ENCODE assay signal across 15 cellular contexts in genomic region chr6:133610271-133610840, GRCh38.
A peak's percentile ranks its signal among the peaks of the same experiment; 100 is the strongest.
DNase-seq lines count a peak whose midpoint lies in the region; ATAC-seq, FAIRE-seq and TF ChIP-seq lines count a peak whose summit lies in the region.
"Had no signal": no experiment of that assay in that cellular context is flagged by ENCODE, and none has a peak within 500 bp of the region (broad histone marks: within the 10 kb centered on the region; RNA-seq: fewer than 3 reads in every experiment).

No MANE protein-coding gene starts in this region.

- H3K27ac ChIP-seq in endothelial cell of umbilical vein (ENCODE audit: insufficient read depth, low read depth, low read length) (peak overlapping the region; percentile 72), mesodermal cell (ENCODE audit: low read depth, low read length, severe bottlenecking) (peak overlapping the region; percentile 83)
- H3K27ac ChIP-seq: heart right ventricle, testis had no signal

- no peaks in the 10 kb centered on the region for H3K79me2 ChIP-seq in endothelial cell of umbilical vein (ENCODE audit: control insufficient read depth, insufficient read depth, low read length)

- intact Hi-C loops in endothelial cell of umbilical vein (cut with micrococcal nuclease) = no loop called here
- intact Hi-C loops in sciatic nerve (cut with DNase I) = no loop called here

- TF ChIP-seq CTCF in endothelial cell of umbilical vein (IDR thresholded peaks at IDR 0.05; ENCODE audit: extremely low read depth in 1 of 2, insufficient read depth in 1 of 2, low read depth in 1 of 2, low read length in 2 of 2) = no peak

- BruUV-seq in endothelial cell of umbilical vein (replicated peaks; lab: Mats Ljungman, UMichigan) = TSS peak; percentile 56

- FAIRE-seq in endothelial cell of umbilical vein (lab: Jason Lieb, UNC) = no peak

- no peak overlapping the region for H3K9ac ChIP-seq in endothelial cell of umbilical vein (replicated peaks; ENCODE audit: extremely low read depth, insufficient read depth, low read length)

- H3K4me3 ChIP-seq in endothelial cell of umbilical vein (replicated peaks in 1 of 3; ENCODE audit: insufficient read depth in 1 of 3, low read depth in 1 of 3, low read length in 3 of 3) (no peak overlapping the region), mesodermal cell (ENCODE audit: extremely low read depth, insufficient read depth, low read length, poor library complexity, severe bottlenecking) (no peak overlapping the region)
- H3K4me3 ChIP-seq: heart right ventricle, mucosa of descending colon, testis had no signal

- peaks cover 5% of the 10 kb centered on the region for H3K4me1 ChIP-seq in endothelial cell of umbilical vein (ENCODE audit: control insufficient read depth, extremely low read depth, insufficient read depth, low read length)
- H3K4me1 ChIP-seq in mesodermal cell (ENCODE audit: control insufficient read depth, insufficient read depth, low read length, poor library complexity, severe bottlenecking) = peaks cover 25% of the 10 kb centered on the region
- H3K4me1 ChIP-seq: heart right ventricle, testis had no signal

- H3K27me3 ChIP-seq in endothelial cell of umbilical vein (ENCODE audit: control insufficient read depth in 2 of 2, insufficient read depth in 2 of 2, low read length in 2 of 2) = no peaks in the 10 kb centered on the region
- H3K27me3 ChIP-seq: testis had no signal

- no peak overlapping the region for H2AFZ ChIP-seq in endothelial cell of umbilical vein (ENCODE audit: low read depth, low read length)

- CTCF ChIA-PET in endothelial cell of umbilical vein (lab: Charles Lee) = no interaction called here

- ATAC-seq in sciatic nerve = no peak
- ATAC-seq: activated CD8-positive, alpha-beta T cell treated with anti-CD3 and anti-CD28 coated beads for 36 hours had no signal

- H3K9me1 ChIP-seq in endothelial cell of umbilical vein (replicated peaks; ENCODE audit: control insufficient read depth, extremely low read depth, insufficient read depth, low read length) = no peaks in the 10 kb centered on the region

- DNase-seq in DMS53 (lab: John Stamatoyannopoulos, UW) (peak; percentile 58), NCI-H460 (ENCODE audit: extremely low read depth, low read depth) (peak; percentile 44), endothelial cell of umbilical vein (ENCODE audit: low read depth, low spot score) (no peak), SW480 (ENCODE audit: low spot score) (no peak), sciatic nerve (ENCODE audit: low spot score) (no peak), NCI-H446 (lab: John Stamatoyannopoulos, UW) (no peak), GM19240 (ENCODE audit: insufficient read length, low spot score) (no peak)
- DNase-seq: activated CD8-positive, alpha-beta T cell treated with anti-CD3 and anti-CD28 coated beads for 36 hours; heart right ventricle; mucosa of descending colon; NCI-H2029; NCI-H524; nucleus accumbens; testis had no signal

- dilution Hi-C loops in endothelial cell of umbilical vein (cut with MboI; ENCODE audit: extremely low pct_ligation_motif_present, low sequenced_read_pairs) = no loop called here

- no peaks in the 10 kb centered on the region for H4K20me1 ChIP-seq in endothelial cell of umbilical vein (replicated peaks; ENCODE audit: control insufficient read depth, extremely low read depth, insufficient read depth, low read length)

- no peaks in the 10 kb centered on the region for H3K9me3 ChIP-seq in endothelial cell of umbilical vein (replicated peaks; ENCODE audit: control insufficient read depth, insufficient read depth, low read length)
- no peaks in the 10 kb centered on the region for H3K9me3 ChIP-seq in mesodermal cell (ENCODE audit: control insufficient read depth, low read length)
- H3K9me3 ChIP-seq: heart right ventricle, mucosa of descending colon, testis had no signal

- no peak overlapping the region for H3K4me2 ChIP-seq in endothelial cell of umbilical vein (ENCODE audit: insufficient read depth, low read length)

- 77 to 100% methylated on average over 2 of the region's 2 CpGs for WGBS in mesodermal cell (ENCODE audit: insufficient coverage in 2 of 2), 2 experiments

- H3K36me3 ChIP-seq in endothelial cell of umbilical vein (ENCODE audit: control insufficient read depth in 2 of 2, extremely low read depth in 1 of 2, insufficient read depth in 2 of 2, low read length in 2 of 2) (no peaks in the 10 kb centered on the region), mesodermal cell (ENCODE audit: control insufficient read depth, insufficient read depth, low read length) (no peaks in the 10 kb centered on the region)
- H3K36me3 ChIP-seq: heart right ventricle had no signal

- POLR2A ChIA-PET in endothelial cell of umbilical vein (lab: Charles Lee) = no interaction called here

- no peak for TF ChIP-seq POLR2A in endothelial cell of umbilical vein (IDR thresholded peaks at IDR 0.05; ENCODE audit: low read depth, low read length)

TF ChIP-seq in endothelial cell of umbilical vein, 7 proteins besides CTCF, POLR2A, EP300 and RAD21:
- no peak for TF ChIP-seq MYC (IDR thresholded peaks at IDR 0.05; ENCODE audit: low read depth, low read length)
- no peak for TF ChIP-seq POLR2AphosphoS5 (IDR thresholded peaks at IDR 0.05; ENCODE audit: insufficient read depth, low read depth, low read length)
- TF ChIP-seq MAX (IDR thresholded peaks at IDR 0.05; ENCODE audit: insufficient read depth, insufficient read length) = no peak
- TF ChIP-seq JUN (IDR thresholded peaks at IDR 0.05; ENCODE audit: borderline replicate concordance, insufficient read depth, insufficient read length, low read depth) = no peak

Comparison
In these comparisons a context has a peak if more than half of its experiments do, and no peak if none do; other contexts are left out.
1. DNase-seq: peak in DMS53 (single experiment) and NCI-H460 (single experiment); none in endothelial cell of umbilical vein (single experiment), SW480 (single experiment), sciatic nerve (single experiment), NCI-H446 (0 of 2) and GM19240 (single experiment).